8 cellular contexts compared by ENCODE assay signal in the genomic region with DNA sequence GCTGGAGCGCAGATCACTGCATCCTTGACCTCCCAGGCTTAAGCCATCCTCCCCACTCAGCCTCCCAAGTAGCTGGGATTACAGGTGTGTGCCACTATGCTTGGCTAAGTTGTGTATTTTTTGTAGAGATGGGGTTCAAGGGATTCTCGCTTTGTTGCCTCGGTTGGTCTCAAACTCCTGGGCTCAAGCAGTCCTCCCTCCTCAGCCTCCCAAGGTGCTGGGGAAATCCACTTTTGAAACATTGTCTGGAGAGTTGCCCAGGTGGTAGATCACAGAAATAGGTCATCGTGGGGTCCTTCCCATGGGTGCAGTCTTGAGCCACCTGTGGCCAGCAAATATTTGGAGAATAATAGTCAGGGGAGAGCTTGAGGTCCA. TPM values are rescaled to one million over a fixed set of nuclear protein-coding genes. Genes with fewer than 3 reads are reported as not detected.
DNase-seq lines count a peak whose midpoint lies in the region; ATAC-seq, FAIRE-seq and TF ChIP-seq lines count a peak whose summit lies in the region.

No MANE protein-coding gene starts in this region.

- peaks cover 2% of the 10 kb centered on the region for H3K9me3 Mint-ChIP-seq in CD4-positive, alpha-beta T cell
- no peaks in the 10 kb centered on the region for H3K9me3 Mint-ChIP-seq in endodermal cell

- no peak overlapping the region for H2BK12ac ChIP-seq in trophoblast cell (ENCODE audit: low read length)

- H3K27me3 ChIP-seq in CD4-positive, alpha-beta T cell (ENCODE audit: control insufficient read depth, insufficient read depth, low read length), result no peaks in the 10 kb centered on the region
- H3K27me3 ChIP-seq in PC-3 (ENCODE audit: low read length) (no peaks in the 10 kb centered on the region), endodermal cell (ENCODE audit: control insufficient read depth, insufficient read depth, low read length, poor library complexity, severe bottlenecking) (no peaks in the 10 kb centered on the region), trophoblast cell (ENCODE audit: insufficient read depth, low read length) (no peaks in the 10 kb centered on the region)

- peaks cover 25% of the 10 kb centered on the region for H3K36me3 Mint-ChIP-seq in CD4-positive, alpha-beta T cell (ENCODE audit: low read depth)
- H3K36me3 Mint-ChIP-seq in endodermal cell (ENCODE audit: low read depth), result peaks cover 59% of the 10 kb centered on the region

- H4K12ac ChIP-seq in trophoblast cell (ENCODE audit: low read depth, low read length), result no peak overlapping the region

- no peak overlapping the region for H2AK5ac ChIP-seq in trophoblast cell (ENCODE audit: low read length)

- TF ChIP-seq POLR2A in GM12891 (IDR thresholded peaks at IDR 0.05; ENCODE audit: low read depth, low read length), result no peak

- BruUV-seq in PC-3 (replicated peaks; lab: Mats Ljungman, UMichigan), result TSS peak; percentile 52

- H3K27me3 Mint-ChIP-seq in CD4-positive, alpha-beta T cell, result no peaks in the 10 kb centered on the region
- no peaks in the 10 kb centered on the region for H3K27me3 Mint-ChIP-seq in endodermal cell (ENCODE audit: insufficient read depth)

- peaks cover 62% of the 10 kb centered on the region for H4K20me1 ChIP-seq in PC-3 (ENCODE audit: low read length)

- peak overlapping the region; percentile 84 for H3K27ac Mint-ChIP-seq in CD4-positive, alpha-beta T cell
- H3K27ac Mint-ChIP-seq in endodermal cell, result peak overlapping the region; percentile 77

- peaks cover 48% of the 10 kb centered on the region for H3K4me1 Mint-ChIP-seq in CD4-positive, alpha-beta T cell (ENCODE audit: low read depth)
- peaks cover 9% of the 10 kb centered on the region for H3K4me1 Mint-ChIP-seq in endodermal cell

- CTCF ChIA-PET in CD4-positive, alpha-beta T cell (lab: Charles Lee), result interaction anchor here (2.4 to 4.5 kb wide), 2 partner anchors 32 to 59 kb away, joined by 12 to 20 read pairs; no protein-coding TSS in a partner anchor
- CTCF ChIA-PET in PC-3 (lab: Charles Lee), result interaction anchor here (0.7 kb wide), 1 partner anchor 341 kb away, joined by 6 read pairs; the partner anchor contains the start of gene ODAD3

- FAIRE-seq in GM12891 (lab: Jason Lieb, UNC), result no peak

- peaks cover 56% of the 10 kb centered on the region for H3K36me3 ChIP-seq in PC-3 (ENCODE audit: low read depth, low read length)
- H3K36me3 ChIP-seq in endodermal cell (ENCODE audit: control insufficient read depth, insufficient read depth, low read length), result peaks cover 75% of the 10 kb centered on the region
- peaks cover 34 to 52% of the 10 kb centered on the region in 2 experiments for H3K36me3 ChIP-seq in trophoblast cell (ENCODE audit: control insufficient read depth in 1 of 2, insufficient read depth in 2 of 2, low read length in 2 of 2)

- no peak for ATAC-seq in CD4-positive, alpha-beta T cell (ENCODE audit: poor library complexity)
- ATAC-seq in PC-3, result no peak
- ATAC-seq in GM21619 (IDR thresholded peaks at IDR 0.05; ENCODE audit: unreplicated experiment), result no peak

- H3K4me2 ChIP-seq in PC-3 (ENCODE audit: low read length) (peak overlapping the region; percentile 69), trophoblast cell (ENCODE audit: low read length) (no peak overlapping the region)

- H3K14ac ChIP-seq in trophoblast cell (ENCODE audit: low read length), result no peak overlapping the region

- no peaks in the 10 kb centered on the region for H3K9me3 ChIP-seq in CD4-positive, alpha-beta T cell (ENCODE audit: control insufficient read depth, low read length)
- H3K9me3 ChIP-seq in PC-3 (ENCODE audit: low read length) (no peaks in the 10 kb centered on the region), endodermal cell (ENCODE audit: control insufficient read depth, low read length) (no peaks in the 10 kb centered on the region), trophoblast cell (ENCODE audit: insufficient read depth, low read depth, low read length) (no peaks in the 10 kb centered on the region)

- no peak overlapping the region for H4K8ac ChIP-seq in trophoblast cell (ENCODE audit: low read depth, low read length)

- peak overlapping the region; percentile 79 for H3K27ac ChIP-seq in CD4-positive, alpha-beta T cell (ENCODE audit: low read depth, low read length)
- H3K27ac ChIP-seq in PC-3 (ENCODE audit: low read length), result peak overlapping the region; percentile 93
- no peak overlapping the region for H3K27ac ChIP-seq in endodermal cell (ENCODE audit: low read depth, low read length)
- H3K27ac ChIP-seq in trophoblast cell (ENCODE audit: low read depth, low read length), result no peak overlapping the region

- peak overlapping the region; percentile 85 for H3K4ac ChIP-seq in trophoblast cell (ENCODE audit: low read depth, low read length)

- POLR2A ChIA-PET in CD4-positive, alpha-beta T cell (lab: Charles Lee), result interaction anchor here (0.6 to 2.0 kb wide), 4 partner anchors 10 to 363 kb away, joined by 3 to 7 read pairs (median 4); no protein-coding TSS in a partner anchor
- POLR2A ChIA-PET in PC-3 (lab: Charles Lee; ENCODE audit: unreplicated experiment), result no interaction called here

- H3K18ac ChIP-seq in trophoblast cell (ENCODE audit: low read length), result peak overlapping the region; percentile 39

- peak overlapping the region; percentile 29 for H3K23ac ChIP-seq in trophoblast cell (ENCODE audit: low read length)

- H4K91ac ChIP-seq in trophoblast cell (ENCODE audit: low read depth, low read length), result no peak overlapping the region

- H3K9me2 ChIP-seq in PC-3 (replicated peaks; ENCODE audit: low read length), result no peaks in the 10 kb centered on the region

- WGBS in endodermal cell (ENCODE audit: insufficient coverage in 1 of 2, insufficient read length in 1 of 2), 2 experiments, result 96 to 98% methylated on average over 4 of the region's 4 CpGs
- no CpG with 5 or more reads among the region's 4 CpGs for WGBS in trophoblast cell (ENCODE audit: extremely low coverage, insufficient coverage, insufficient read length)

- no peak overlapping the region for H2BK5ac ChIP-seq in trophoblast cell (ENCODE audit: low read depth, low read length, poor library complexity)

- H2AFZ ChIP-seq in PC-3 (ENCODE audit: low read length) (no peak overlapping the region), trophoblast cell (ENCODE audit: insufficient read depth, low read length, poor library complexity) (no peak overlapping the region)

- peak overlapping the region; percentile 48 for H3K4me3 ChIP-seq in PC-3 (ENCODE audit: low read length)
- H3K4me3 ChIP-seq in endodermal cell (ENCODE audit: low read length), result no peak overlapping the region
- H3K4me3 ChIP-seq in trophoblast cell (ENCODE audit: low read depth, low read length), result peak overlapping the region; percentile 25

- intact Hi-C loops in CD4-positive, alpha-beta T cell (cut with DNase I, micrococcal nuclease), result loop anchor here in 1 of 2 experiments (5.0 to 10.0 kb wide), 2 partner anchors 33 to 130 kb away; partner anchors contain the start of gene SMARCA4
- intact Hi-C loops in PC-3 (cut with micrococcal nuclease), result loop anchor here (5.0 kb wide), 1 partner anchor 157 kb away; no protein-coding TSS in a partner anchor

- peaks cover 13% of the 10 kb centered on the region for H3K79me1 ChIP-seq in trophoblast cell (ENCODE audit: low read length)

- H3K79me2 ChIP-seq in PC-3 (ENCODE audit: low read length), result peaks cover 93% of the 10 kb centered on the region
- H3K79me2 ChIP-seq in trophoblast cell (ENCODE audit: control insufficient read depth, insufficient read depth, low read length, poor library complexity), result peaks cover 46% of the 10 kb centered on the region

- no peak overlapping the region for H2BK120ac ChIP-seq in trophoblast cell (ENCODE audit: insufficient read depth, low read length, poor library complexity)

- no peak for TF ChIP-seq CTCF in CD4-positive, alpha-beta T cell (IDR thresholded peaks at IDR 0.05)
- no peak for TF ChIP-seq CTCF in PC-3 (conservative IDR thresholded peaks at IDR 0.05; ENCODE audit: low read depth, low read length)
- no peak for TF ChIP-seq CTCF in endodermal cell (conservative IDR thresholded peaks at IDR 0.05)

- H3K4me3 Mint-ChIP-seq in CD4-positive, alpha-beta T cell, result peak overlapping the region; percentile 35
- no peak overlapping the region for H3K4me3 Mint-ChIP-seq in endodermal cell

- no peak for DNase-seq in CD4-positive, alpha-beta T cell
- DNase-seq in PC-3 (no peak), endodermal cell (no peak), trophoblast cell (no peak), GM12891 (ENCODE audit: insufficient read length, low spot score) (no peak), NCI-H1105 treated with DMSO at 0.1 percent for 48 hours (lab: John Stamatoyannopoulos, UW) (no peak)
- DNase-seq in stimulated activated CD8-positive, alpha-beta memory T cell treated with anti-CD3 and anti-CD28 coated beads, Interleukin-4, amount 100 ng/mL, for 48 hours, result no peak

- H3F3A ChIP-seq in PC-3 (ENCODE audit: low read length, unreplicated experiment), result peaks cover 24% of the 10 kb centered on the region

- H3K4me1 ChIP-seq in PC-3 (ENCODE audit: insufficient read depth, low read length) (peaks cover 41% of the 10 kb centered on the region), endodermal cell (ENCODE audit: control insufficient read depth, insufficient read depth, low read length) (peaks cover 3% of the 10 kb centered on the region), trophoblast cell (ENCODE audit: control insufficient read depth in 1 of 2, insufficient read depth in 2 of 2, low read length in 2 of 2) (peaks cover 6 to 16% of the 10 kb centered on the region in 2 experiments)

- H3K9ac ChIP-seq in PC-3 (ENCODE audit: low read length) (peak overlapping the region; percentile 68), endodermal cell (ENCODE audit: extremely low read depth, low read length, poor library complexity, severe bottlenecking) (no peak overlapping the region), trophoblast cell (ENCODE audit: low read length) (no peak overlapping the region)

TF ChIP-seq in GM12891, 5 proteins besides CTCF, POLR2A, EP300 and RAD21:
- no peak for TF ChIP-seq TAF1 (IDR thresholded peaks at IDR 0.05; ENCODE audit: low read depth, low read length)
- no peak for TF ChIP-seq POU2F2 (IDR thresholded peaks at IDR 0.05; ENCODE audit: low read depth, low read length)

RNA-seq across cellular contexts. Expression of gene LDLR, which starts 5.2 kb away (rescaled TPM):
- 10 to 100 TPM; 32.5 to 34.0 TPM for total RNA-seq in CD4-positive, alpha-beta T cell
- total RNA-seq in PC-3 (2014; rRNA removed) (302 and 349 TPM in 2 replicates), endodermal cell (100 to 1,000 TPM in 1 of 2 donors, 10 to 100 TPM in 1; 61.0 to 101 TPM)
- 105 TPM for polyA plus RNA-seq in endodermal cell (2013, experiment 1 of 2)
- 103 TPM for polyA plus RNA-seq in endodermal cell (2013, experiment 2 of 2)
- polyA plus RNA-seq in trophoblast cell (2013), result 105 and 112 TPM in 2 replicates
- polyA plus RNA-seq in GM12891 (2012; ENCODE audit: low read depth, missing spikeins), result 10.6 TPM

Comparison
In these comparisons a context has a peak if more than half of its experiments do, and no peak if none do; other contexts are left out.
1. H3K27ac ChIP-seq: peak in CD4-positive, alpha-beta T cell (single experiment) and PC-3 (single experiment); none in endodermal cell (single experiment) and trophoblast cell (single experiment).